Comparison of ENCODE assay signal across 1 cellular context in the genomic region with DNA sequence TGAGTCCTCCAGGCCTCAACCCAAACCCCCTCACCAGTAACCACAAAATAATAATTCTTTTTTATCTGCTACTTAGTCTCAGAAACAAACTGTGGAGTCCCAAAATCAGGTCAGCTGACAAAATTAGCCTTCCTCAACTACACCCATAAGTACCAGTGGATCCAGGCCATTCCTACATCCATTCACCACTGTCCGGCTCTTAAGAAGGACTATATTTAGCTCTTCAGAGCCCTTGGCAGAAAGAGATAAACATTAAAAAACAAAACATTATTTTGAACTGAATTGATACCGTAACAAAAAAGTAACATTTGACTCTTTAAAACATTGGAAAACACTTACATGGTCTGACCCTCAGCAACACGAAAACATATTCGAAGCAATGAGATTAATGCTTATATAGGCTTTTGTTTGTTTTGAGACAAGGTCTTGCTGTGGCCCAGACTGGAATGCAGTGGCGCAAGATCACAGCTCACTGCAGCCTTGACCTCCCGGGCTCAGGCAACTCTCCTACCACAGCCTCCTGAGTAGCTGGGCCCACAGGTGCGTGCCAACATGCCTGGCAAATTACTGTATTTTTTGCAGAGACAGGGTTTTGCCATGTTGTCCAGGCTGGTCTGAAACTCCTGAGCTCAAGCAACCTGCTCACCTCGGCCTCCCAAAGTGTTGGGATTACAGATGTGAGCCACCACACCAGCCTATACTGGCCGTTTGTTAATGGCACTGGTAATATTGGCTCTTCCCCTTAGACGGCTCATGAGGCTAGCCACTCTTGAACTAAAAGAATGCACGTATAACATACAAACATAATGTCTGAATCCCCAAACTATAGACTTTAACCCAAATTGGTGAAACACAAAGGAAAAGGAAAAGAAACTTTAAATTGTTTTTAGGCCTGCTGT.
TF ChIP-seq lines count a peak whose summit lies in the region.

No MANE protein-coding gene starts in this region.

TF ChIP-seq in K562, 482 proteins besides CTCF, POLR2A, EP300 and RAD21:
- TF ChIP-seq, protein P1, sequence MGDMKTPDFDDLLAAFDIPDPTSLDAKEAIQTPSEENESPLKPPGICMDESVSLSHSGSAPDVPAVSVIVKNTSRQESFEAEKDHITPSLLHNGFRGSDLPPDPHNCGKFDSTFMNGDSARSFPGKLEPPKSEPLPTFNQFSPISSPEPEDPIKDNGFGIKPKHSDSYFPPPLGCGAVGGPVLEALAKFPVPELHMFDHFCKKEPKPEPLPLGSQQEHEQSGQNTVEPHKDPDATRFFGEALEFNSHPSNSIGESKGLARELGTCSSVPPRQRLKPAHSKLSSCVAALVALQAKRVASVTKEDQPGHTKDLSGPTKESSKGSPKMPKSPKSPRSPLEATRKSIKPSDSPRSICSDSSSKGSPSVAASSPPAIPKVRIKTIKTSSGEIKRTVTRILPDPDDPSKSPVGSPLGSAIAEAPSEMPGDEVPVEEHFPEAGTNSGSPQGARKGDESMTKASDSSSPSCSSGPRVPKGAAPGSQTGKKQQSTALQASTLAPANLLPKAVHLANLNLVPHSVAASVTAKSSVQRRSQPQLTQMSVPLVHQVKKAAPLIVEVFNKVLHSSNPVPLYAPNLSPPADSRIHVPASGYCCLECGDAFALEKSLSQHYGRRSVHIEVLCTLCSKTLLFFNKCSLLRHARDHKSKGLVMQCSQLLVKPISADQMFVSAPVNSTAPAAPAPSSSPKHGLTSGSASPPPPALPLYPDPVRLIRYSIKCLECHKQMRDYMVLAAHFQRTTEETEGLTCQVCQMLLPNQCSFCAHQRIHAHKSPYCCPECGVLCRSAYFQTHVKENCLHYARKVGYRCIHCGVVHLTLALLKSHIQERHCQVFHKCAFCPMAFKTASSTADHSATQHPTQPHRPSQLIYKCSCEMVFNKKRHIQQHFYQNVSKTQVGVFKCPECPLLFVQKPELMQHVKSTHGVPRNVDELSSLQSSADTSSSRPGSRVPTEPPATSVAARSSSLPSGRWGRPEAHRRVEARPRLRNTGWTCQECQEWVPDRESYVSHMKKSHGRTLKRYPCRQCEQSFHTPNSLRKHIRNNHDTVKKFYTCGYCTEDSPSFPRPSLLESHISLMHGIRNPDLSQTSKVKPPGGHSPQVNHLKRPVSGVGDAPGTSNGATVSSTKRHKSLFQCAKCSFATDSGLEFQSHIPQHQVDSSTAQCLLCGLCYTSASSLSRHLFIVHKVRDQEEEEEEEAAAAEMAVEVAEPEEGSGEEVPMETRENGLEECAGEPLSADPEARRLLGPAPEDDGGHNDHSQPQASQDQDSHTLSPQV (IDR thresholded peaks at IDR 0.05): peak; percentile 74
- TF ChIP-seq MEF2A (IDR thresholded peaks at IDR 0.05; ENCODE audit: control insufficient read depth, low read depth, low read length) (peak; percentile 50; the same call in 1 of the 2 replicates), TEAD4 (IDR thresholded peaks at IDR 0.05; ENCODE audit: low read length) (peak; percentile 16; the same call in 1 of the 2 replicates), TEAD4 (CRISPR knock-in tag; IDR thresholded peaks at IDR 0.05; ENCODE audit: borderline replicate concordance) (no peak), RNF2 (IDR thresholded peaks at IDR 0.05) (no peak), BACH1 (tag; IDR thresholded peaks at IDR 0.05) (no peak), SMARCE1 (IDR thresholded peaks at IDR 0.05) (0 out of 2 replicates have a peak, but pooled peaks have one; percentile 11), TCF3 (CRISPR knock-in tag; IDR thresholded peaks at IDR 0.05) (peak; percentile 13; the same call in 1 of the 2 replicates), FOXJ3 (CRISPR knock-in tag; IDR thresholded peaks at IDR 0.05) (no peak), CEBPB (tag; IDR thresholded peaks at IDR 0.05) (peak; percentile 79), NR4A1 (CRISPR knock-in tag; IDR thresholded peaks at IDR 0.05) (no peak), NR4A1 (tag; IDR thresholded peaks at IDR 0.05) (0 out of 2 replicates have a peak, but pooled peaks have one; percentile 56), NR2C1 (IDR thresholded peaks at IDR 0.05) (no peak), NR2C1 (tag; IDR thresholded peaks at IDR 0.05) (0 out of 2 replicates have a peak, but pooled peaks have one; percentile 27), ZKSCAN8 (CRISPR knock-in tag; IDR thresholded peaks at IDR 0.05) (no peak; the same call in 1 of the 2 replicates), NR2C2 (CRISPR knock-in tag; IDR thresholded peaks at IDR 0.05) (no peak), NR2C2 (tag; IDR thresholded peaks at IDR 0.05) (peak; percentile 70; the same call in 1 of the 2 replicates), CEBPG (CRISPR knock-in tag; IDR thresholded peaks at IDR 0.05) (peak; percentile 18; the same call in 1 of the 2 replicates), CEBPG (tag; conservative IDR thresholded peaks at IDR 0.05 in 1 of 2, IDR thresholded peaks at IDR 0.05 in 1 of 2) (peak in 1 of 2 experiments; percentile 35; a peak in 1 of 4 replicates), DMBX1 (CRISPR knock-in tag; IDR thresholded peaks at IDR 0.05; ENCODE audit: borderline replicate concordance) (peak; percentile 73; the same call in 1 of the 2 replicates), ARID1B (IDR thresholded peaks at IDR 0.05) (peak; percentile 20; the same call in 1 of the 2 replicates), ZNF75A (CRISPR knock-in tag; IDR thresholded peaks at IDR 0.05) (no peak), FOSL1 (tag; conservative IDR thresholded peaks at IDR 0.05) (0 out of 2 replicates have a peak, but pooled peaks have one; percentile 12), KLF10 (CRISPR knock-in tag; IDR thresholded peaks at IDR 0.05) (no peak), SRSF3 (IDR thresholded peaks at IDR 0.05; ENCODE audit: insufficient read depth, low read length) (no peak), NFRKB (IDR thresholded peaks at IDR 0.05; ENCODE audit: low read depth) (no peak), ZFX (CRISPR knock-in tag; IDR thresholded peaks at IDR 0.05) (peak; percentile 17; the same call in 1 of the 2 replicates), ELF2 (CRISPR knock-in tag; IDR thresholded peaks at IDR 0.05) (peak; percentile 19; the same call in 1 of the 2 replicates), ZNF140 (CRISPR knock-in tag; IDR thresholded peaks at IDR 0.05) (no peak), PCBP2 (IDR thresholded peaks at IDR 0.05; ENCODE audit: low read depth, low read length, poor library complexity, severe bottlenecking) (no peak), ZNF316 (IDR thresholded peaks at IDR 0.05) (0 out of 2 replicates have a peak, but pooled peaks have one; percentile 11), PYGO2 (tag; IDR thresholded peaks at IDR 0.05) (no peak)
- TF ChIP-seq, protein P2, sequence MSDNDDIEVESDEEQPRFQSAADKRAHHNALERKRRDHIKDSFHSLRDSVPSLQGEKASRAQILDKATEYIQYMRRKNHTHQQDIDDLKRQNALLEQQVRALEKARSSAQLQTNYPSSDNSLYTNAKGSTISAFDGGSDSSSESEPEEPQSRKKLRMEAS (CRISPR knock-in tag; IDR thresholded peaks at IDR 0.05): peak; percentile 32; the same call in 1 of the 2 replicates
- TF ChIP-seq, protein P3, sequence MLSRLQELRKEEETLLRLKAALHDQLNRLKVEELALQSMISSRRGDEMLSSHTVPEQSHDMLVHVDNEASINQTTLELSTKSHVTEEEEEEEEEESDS (CRISPR knock-in tag; IDR thresholded peaks at IDR 0.05): no peak
- TF ChIP-seq, protein P4, sequence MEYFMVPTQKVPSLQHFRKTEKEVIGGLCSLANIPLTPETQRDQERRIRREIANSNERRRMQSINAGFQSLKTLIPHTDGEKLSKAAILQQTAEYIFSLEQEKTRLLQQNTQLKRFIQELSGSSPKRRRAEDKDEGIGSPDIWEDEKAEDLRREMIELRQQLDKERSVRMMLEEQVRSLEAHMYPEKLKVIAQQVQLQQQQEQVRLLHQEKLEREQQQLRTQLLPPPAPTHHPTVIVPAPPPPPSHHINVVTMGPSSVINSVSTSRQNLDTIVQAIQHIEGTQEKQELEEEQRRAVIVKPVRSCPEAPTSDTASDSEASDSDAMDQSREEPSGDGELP (CRISPR knock-in tag; IDR thresholded peaks at IDR 0.05; ENCODE audit: borderline replicate concordance): peak; percentile 15; the same call in 1 of the 2 replicates
- TF ChIP-seq, protein P5, sequence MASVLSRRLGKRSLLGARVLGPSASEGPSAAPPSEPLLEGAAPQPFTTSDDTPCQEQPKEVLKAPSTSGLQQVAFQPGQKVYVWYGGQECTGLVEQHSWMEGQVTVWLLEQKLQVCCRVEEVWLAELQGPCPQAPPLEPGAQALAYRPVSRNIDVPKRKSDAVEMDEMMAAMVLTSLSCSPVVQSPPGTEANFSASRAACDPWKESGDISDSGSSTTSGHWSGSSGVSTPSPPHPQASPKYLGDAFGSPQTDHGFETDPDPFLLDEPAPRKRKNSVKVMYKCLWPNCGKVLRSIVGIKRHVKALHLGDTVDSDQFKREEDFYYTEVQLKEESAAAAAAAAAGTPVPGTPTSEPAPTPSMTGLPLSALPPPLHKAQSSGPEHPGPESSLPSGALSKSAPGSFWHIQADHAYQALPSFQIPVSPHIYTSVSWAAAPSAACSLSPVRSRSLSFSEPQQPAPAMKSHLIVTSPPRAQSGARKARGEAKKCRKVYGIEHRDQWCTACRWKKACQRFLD (CRISPR knock-in tag; IDR thresholded peaks at IDR 0.05): peak; percentile 40; the same call in 1 of the 2 replicates
- TF ChIP-seq, protein P6, sequence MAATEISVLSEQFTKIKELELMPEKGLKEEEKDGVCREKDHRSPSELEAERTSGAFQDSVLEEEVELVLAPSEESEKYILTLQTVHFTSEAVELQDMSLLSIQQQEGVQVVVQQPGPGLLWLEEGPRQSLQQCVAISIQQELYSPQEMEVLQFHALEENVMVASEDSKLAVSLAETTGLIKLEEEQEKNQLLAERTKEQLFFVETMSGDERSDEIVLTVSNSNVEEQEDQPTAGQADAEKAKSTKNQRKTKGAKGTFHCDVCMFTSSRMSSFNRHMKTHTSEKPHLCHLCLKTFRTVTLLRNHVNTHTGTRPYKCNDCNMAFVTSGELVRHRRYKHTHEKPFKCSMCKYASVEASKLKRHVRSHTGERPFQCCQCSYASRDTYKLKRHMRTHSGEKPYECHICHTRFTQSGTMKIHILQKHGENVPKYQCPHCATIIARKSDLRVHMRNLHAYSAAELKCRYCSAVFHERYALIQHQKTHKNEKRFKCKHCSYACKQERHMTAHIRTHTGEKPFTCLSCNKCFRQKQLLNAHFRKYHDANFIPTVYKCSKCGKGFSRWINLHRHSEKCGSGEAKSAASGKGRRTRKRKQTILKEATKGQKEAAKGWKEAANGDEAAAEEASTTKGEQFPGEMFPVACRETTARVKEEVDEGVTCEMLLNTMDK (IDR thresholded peaks at IDR 0.05; ENCODE audit: borderline replicate concordance, insufficient read depth, low read depth, low read length, poor library complexity, severe bottlenecking): no peak
- TF ChIP-seq, protein P7, sequence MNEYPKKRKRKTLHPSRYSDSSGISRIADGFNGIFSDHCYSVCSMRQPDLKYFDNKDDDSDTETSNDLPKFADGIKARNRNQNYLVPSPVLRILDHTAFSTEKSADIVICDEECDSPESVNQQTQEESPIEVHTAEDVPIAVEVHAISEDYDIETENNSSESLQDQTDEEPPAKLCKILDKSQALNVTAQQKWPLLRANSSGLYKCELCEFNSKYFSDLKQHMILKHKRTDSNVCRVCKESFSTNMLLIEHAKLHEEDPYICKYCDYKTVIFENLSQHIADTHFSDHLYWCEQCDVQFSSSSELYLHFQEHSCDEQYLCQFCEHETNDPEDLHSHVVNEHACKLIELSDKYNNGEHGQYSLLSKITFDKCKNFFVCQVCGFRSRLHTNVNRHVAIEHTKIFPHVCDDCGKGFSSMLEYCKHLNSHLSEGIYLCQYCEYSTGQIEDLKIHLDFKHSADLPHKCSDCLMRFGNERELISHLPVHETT (CRISPR knock-in tag; conservative IDR thresholded peaks at IDR 0.05 in 1 of 2, IDR thresholded peaks at IDR 0.05 in 1 of 2): peak in 1 of 2 experiments; percentile 61; a peak in 1 of 4 replicates
- TF ChIP-seq, protein P8, sequence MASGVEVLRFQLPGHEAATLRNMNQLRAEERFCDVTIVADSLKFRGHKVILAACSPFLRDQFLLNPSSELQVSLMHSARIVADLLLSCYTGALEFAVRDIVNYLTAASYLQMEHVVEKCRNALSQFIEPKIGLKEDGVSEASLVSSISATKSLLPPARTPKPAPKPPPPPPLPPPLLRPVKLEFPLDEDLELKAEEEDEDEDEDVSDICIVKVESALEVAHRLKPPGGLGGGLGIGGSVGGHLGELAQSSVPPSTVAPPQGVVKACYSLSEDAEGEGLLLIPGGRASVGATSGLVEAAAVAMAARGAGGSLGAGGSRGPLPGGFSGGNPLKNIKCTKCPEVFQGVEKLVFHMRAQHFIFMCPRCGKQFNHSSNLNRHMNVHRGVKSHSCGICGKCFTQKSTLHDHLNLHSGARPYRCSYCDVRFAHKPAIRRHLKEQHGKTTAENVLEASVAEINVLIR (CRISPR knock-in tag; IDR thresholded peaks at IDR 0.05): no peak
